Comparison of ENCODE assay signal across 15 cellular contexts in genomic region chr14:74527736-74528280, GRCh38. TPM values are rescaled to one million over a fixed set of nuclear protein-coding genes. Genes with fewer than 3 reads are reported as not detected.
A peak's percentile ranks its signal among the peaks of the same experiment; 100 is the strongest.
DNase-seq lines count a peak whose midpoint lies in the region; ATAC-seq and TF ChIP-seq lines count a peak whose summit lies in the region.
"Had no signal": no experiment of that assay in that cellular context is flagged by ENCODE, and none has a peak within 500 bp of the region (broad histone marks: within the 10 kb centered on the region; RNA-seq: fewer than 3 reads in every experiment).

No MANE protein-coding gene starts in this region.

- TF ChIP-seq CTCF in left ventricle myocardium inferior (IDR thresholded peaks at IDR 0.05; ENCODE audit: borderline replicate concordance) (no peak), ascending aorta (IDR thresholded peaks at IDR 0.05) (no peak), thyroid gland (IDR thresholded peaks at IDR 0.05) (no peak), BE2C (IDR thresholded peaks at IDR 0.05; ENCODE audit: low read depth, low read length) (no peak)

- 85 to 89% methylated on average over 9 to 10 of the region's 10 CpGs for WGBS in thyroid gland, 2 donors

- intact Hi-C loops in Right ventricle myocardium superior (cut with DNase I) (no loop called here), left ventricle myocardium inferior (cut with micrococcal nuclease) (no loop called here), ascending aorta (cut with DNase I) (no loop called here), thyroid gland (cut with DNase I) (no loop called here)

- H3K36me3 ChIP-seq in left ventricle myocardium inferior (no peaks in the 10 kb centered on the region), ascending aorta (peaks cover 56 to 80% of the 10 kb centered on the region in 2 donors), thyroid gland (no peaks in the 10 kb centered on the region), BE2C (no peaks in the 10 kb centered on the region)

- H3K27me3 ChIP-seq in left ventricle myocardium inferior (ENCODE audit: low read depth) (peaks cover 10% of the 10 kb centered on the region), ascending aorta (no peaks in the 10 kb centered on the region), thyroid gland (no peaks in the 10 kb centered on the region), BE2C (peaks cover 9% of the 10 kb centered on the region)

- H3K27ac ChIP-seq in left ventricle myocardium inferior (replicated peaks) (no peak overlapping the region), ascending aorta (peak overlapping the region; percentile 25 to 43), thyroid gland (peak overlapping the region; percentile 17 to 91 (median 37))

- ATAC-seq in Right ventricle myocardium superior (ENCODE audit: poor library complexity): no peak

- DNase-seq in Right ventricle myocardium superior (peak; percentile 21), left ventricle myocardium inferior (no peak), ascending aorta (ENCODE audit: low spot score in 2 of 2) (no peak), myocyte (ENCODE audit: low read depth) (peak; percentile 32), thyroid gland (no peak), superior temporal gyrus (ENCODE audit: extremely low spot score) (no peak), BE2C (no peak), GF-D8 (lab: John Stamatoyannopoulos, UW) (no peak)
- DNase-seq: C1 segment of cervical spinal cord; CD4-positive, CD25-positive, alpha-beta regulatory T cell; CD8-positive, alpha-beta memory T cell; COR-L47; DMS79; GDM1; GOT3 had no signal

- TF ChIP-seq POLR2A in thyroid gland (IDR thresholded peaks at IDR 0.05): no peak

- H3K9me3 ChIP-seq in left ventricle myocardium inferior (replicated peaks) (no peaks in the 10 kb centered on the region), ascending aorta (no peaks in the 10 kb centered on the region), thyroid gland (no peaks in the 10 kb centered on the region), BE2C (no peaks in the 10 kb centered on the region)

- no peaks in the 10 kb centered on the region for H3K4me1 ChIP-seq in left ventricle myocardium inferior
- peaks cover 0 to 3% of the 10 kb centered on the region in 2 donors for H3K4me1 ChIP-seq in ascending aorta
- peaks cover 43 to 58% of the 10 kb centered on the region in 2 donors for H3K4me1 ChIP-seq in thyroid gland
- H3K4me1 ChIP-seq in BE2C: no peaks in the 10 kb centered on the region

- H3K4me3 ChIP-seq in left ventricle myocardium inferior: no peak overlapping the region
- no peak overlapping the region for H3K4me3 ChIP-seq in ascending aorta
- H3K4me3 ChIP-seq in thyroid gland (replicated peaks in 1 of 3): no peak overlapping the region
- H3K4me3 ChIP-seq in BE2C (ENCODE audit: low read depth, low read length): no peak overlapping the region

RNA-seq across cellular contexts. Expression of gene ISCA2, which starts 34.2 kb away (rescaled TPM):
- total RNA-seq in Right ventricle myocardium superior (38.3 TPM), left ventricle myocardium inferior (45.8 TPM), ascending aorta (10.0 TPM), myocyte (14.6 and 27.0 TPM in 2 replicates), thyroid gland (10 to 100 TPM; 24.6 to 54.9 (median 44.2) TPM)
- 19.1 TPM for polyA plus RNA-seq in myocyte (2012)
- polyA plus RNA-seq in BE2C (2012; ENCODE audit: insufficient read depth, insufficient read length, low read depth): 27.2 TPM

RNA-seq across cellular contexts. Expression of gene NPC2, which starts 34.7 kb away (rescaled TPM):
- 75.8 TPM for total RNA-seq in Right ventricle myocardium superior
- 93.5 TPM for total RNA-seq in left ventricle myocardium inferior
- 324 TPM for total RNA-seq in ascending aorta
- total RNA-seq in myocyte: 658 and 898 TPM in 2 replicates
- 421 TPM for polyA plus RNA-seq in myocyte (2012)
- 1,000 to 10,000 TPM in 1 of 4 donors, 100 to 1,000 TPM in 3; 583 to 1,617 (median 793) TPM for total RNA-seq in thyroid gland
- 11.5 TPM for polyA plus RNA-seq in BE2C (2012; ENCODE audit: insufficient read depth, insufficient read length, low read depth)

Comparison
In these comparisons a context has a peak if more than half of its experiments do, and no peak if none do; other contexts are left out.
1. DNase-seq: peak in Right ventricle myocardium superior (single experiment) and myocyte (single experiment); none in left ventricle myocardium inferior (single experiment), ascending aorta (0 of 2), thyroid gland (0 of 2), superior temporal gyrus (single experiment), BE2C (single experiment) and GF-D8 (single experiment).